ENCODE assay signal across 1 cellular context in the genomic region with DNA sequence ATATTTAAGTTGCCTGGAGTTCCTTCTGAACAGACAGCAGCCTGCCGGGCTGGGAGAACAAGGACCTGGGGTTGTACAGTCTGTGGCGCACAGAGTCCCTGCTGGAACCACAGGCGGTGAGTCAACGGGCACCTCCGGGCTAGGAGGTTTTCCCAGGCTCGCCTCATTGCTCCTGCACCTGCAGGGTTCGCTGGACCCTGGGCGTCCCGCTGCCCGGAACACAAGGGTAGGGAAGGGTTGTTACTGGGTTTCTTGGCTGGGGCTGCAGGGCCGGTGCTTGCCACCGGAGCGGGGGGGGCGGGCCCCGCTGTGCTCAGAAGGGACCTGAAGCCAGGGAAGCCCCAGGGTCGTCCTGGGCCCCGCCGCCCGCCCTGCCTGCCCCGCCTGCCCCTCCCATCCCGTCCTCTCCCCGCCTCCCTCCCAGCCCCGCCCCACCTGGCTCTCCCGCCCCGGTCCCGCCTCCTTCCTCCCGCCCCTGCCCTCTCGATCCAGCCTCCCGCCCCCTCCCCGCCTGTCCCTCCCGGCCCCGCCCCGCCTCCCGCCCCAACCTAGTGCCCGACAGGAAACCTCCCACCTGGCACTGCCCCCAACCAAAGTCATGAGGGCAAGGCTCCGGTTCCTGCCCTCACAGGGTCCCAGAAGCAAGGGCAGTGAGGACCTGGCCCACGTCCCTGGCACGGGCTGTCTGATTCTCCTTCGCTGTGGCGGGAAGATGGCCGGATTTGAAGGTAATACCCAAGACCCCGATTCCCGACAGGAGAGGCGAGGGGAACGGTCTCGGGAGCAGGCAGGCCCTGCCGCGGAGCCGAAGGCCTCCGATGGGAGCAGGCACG.
TF ChIP-seq lines count a peak whose summit lies in the region.

No MANE protein-coding gene starts in this region.

TF ChIP-seq in HepG2, 621 proteins besides CTCF, POLR2A, EP300 and RAD21 (continued from another document and continues in another):
- TF ChIP-seq, protein P1, sequence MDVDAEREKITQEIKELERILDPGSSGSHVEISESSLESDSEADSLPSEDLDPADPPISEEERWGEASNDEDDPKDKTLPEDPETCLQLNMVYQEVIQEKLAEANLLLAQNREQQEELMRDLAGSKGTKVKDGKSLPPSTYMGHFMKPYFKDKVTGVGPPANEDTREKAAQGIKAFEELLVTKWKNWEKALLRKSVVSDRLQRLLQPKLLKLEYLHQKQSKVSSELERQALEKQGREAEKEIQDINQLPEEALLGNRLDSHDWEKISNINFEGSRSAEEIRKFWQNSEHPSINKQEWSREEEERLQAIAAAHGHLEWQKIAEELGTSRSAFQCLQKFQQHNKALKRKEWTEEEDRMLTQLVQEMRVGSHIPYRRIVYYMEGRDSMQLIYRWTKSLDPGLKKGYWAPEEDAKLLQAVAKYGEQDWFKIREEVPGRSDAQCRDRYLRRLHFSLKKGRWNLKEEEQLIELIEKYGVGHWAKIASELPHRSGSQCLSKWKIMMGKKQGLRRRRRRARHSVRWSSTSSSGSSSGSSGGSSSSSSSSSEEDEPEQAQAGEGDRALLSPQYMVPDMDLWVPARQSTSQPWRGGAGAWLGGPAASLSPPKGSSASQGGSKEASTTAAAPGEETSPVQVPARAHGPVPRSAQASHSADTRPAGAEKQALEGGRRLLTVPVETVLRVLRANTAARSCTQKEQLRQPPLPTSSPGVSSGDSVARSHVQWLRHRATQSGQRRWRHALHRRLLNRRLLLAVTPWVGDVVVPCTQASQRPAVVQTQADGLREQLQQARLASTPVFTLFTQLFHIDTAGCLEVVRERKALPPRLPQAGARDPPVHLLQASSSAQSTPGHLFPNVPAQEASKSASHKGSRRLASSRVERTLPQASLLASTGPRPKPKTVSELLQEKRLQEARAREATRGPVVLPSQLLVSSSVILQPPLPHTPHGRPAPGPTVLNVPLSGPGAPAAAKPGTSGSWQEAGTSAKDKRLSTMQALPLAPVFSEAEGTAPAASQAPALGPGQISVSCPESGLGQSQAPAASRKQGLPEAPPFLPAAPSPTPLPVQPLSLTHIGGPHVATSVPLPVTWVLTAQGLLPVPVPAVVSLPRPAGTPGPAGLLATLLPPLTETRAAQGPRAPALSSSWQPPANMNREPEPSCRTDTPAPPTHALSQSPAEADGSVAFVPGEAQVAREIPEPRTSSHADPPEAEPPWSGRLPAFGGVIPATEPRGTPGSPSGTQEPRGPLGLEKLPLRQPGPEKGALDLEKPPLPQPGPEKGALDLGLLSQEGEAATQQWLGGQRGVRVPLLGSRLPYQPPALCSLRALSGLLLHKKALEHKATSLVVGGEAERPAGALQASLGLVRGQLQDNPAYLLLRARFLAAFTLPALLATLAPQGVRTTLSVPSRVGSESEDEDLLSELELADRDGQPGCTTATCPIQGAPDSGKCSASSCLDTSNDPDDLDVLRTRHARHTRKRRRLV (CRISPR knock-in tag; IDR thresholded peaks at IDR 0.05), result 0 out of 2 replicates have a peak, but pooled peaks have one; percentile 28
- TF ChIP-seq POLR2G (IDR thresholded peaks at IDR 0.05; ENCODE audit: low read depth, low read length), result peak; percentile 11; the same call in 1 of the 2 replicates
- 0 out of 2 replicates have a peak, but pooled peaks have one; percentile 11 for TF ChIP-seq DRAP1 (CRISPR knock-in tag; IDR thresholded peaks at IDR 0.05)
- 0 out of 2 replicates have a peak, but pooled peaks have one; percentile 24 for TF ChIP-seq KDM4B (CRISPR knock-in tag; IDR thresholded peaks at IDR 0.05)
- 0 out of 2 replicates have a peak, but pooled peaks have one; percentile 14 for TF ChIP-seq STAG1 (CRISPR knock-in tag; IDR thresholded peaks at IDR 0.05)
- 0 out of 2 replicates have a peak, but pooled peaks have one; percentile 19 for TF ChIP-seq HNF4A (CRISPR knock-in tag; IDR thresholded peaks at IDR 0.05)
- peak; percentile 75 for TF ChIP-seq FOSL2 (CRISPR knock-in tag; IDR thresholded peaks at IDR 0.05)
- TF ChIP-seq GABPB1 (CRISPR knock-in tag; IDR thresholded peaks at IDR 0.05), result peak; percentile 50; the same call in 1 of the 2 replicates
- no peak for TF ChIP-seq SP1 (IDR thresholded peaks at IDR 0.05)
- 0 out of 2 replicates have a peak, but pooled peaks have one; percentile 26 for TF ChIP-seq SP1 (CRISPR knock-in tag; IDR thresholded peaks at IDR 0.05)
- TF ChIP-seq PHF8 (CRISPR knock-in tag; IDR thresholded peaks at IDR 0.05), result peak; percentile 27; the same call in 1 of the 2 replicates
- 0 out of 2 replicates have a peak, but pooled peaks have one; percentile 40 for TF ChIP-seq JUND (CRISPR knock-in tag; IDR thresholded peaks at IDR 0.05)
- TF ChIP-seq ZNF788 (CRISPR knock-in tag; IDR thresholded peaks at IDR 0.05; ENCODE audit: borderline replicate concordance), result peak; percentile 31; the same call in 1 of the 2 replicates
- peak; percentile 39; the same call in 1 of the 2 replicates for TF ChIP-seq ZNF691 (CRISPR knock-in tag; IDR thresholded peaks at IDR 0.05; ENCODE audit: borderline replicate concordance, low read depth)
- TF ChIP-seq ZSCAN31 (CRISPR knock-in tag; IDR thresholded peaks at IDR 0.05; ENCODE audit: low read depth), result peak; percentile 31; the same call in 1 of the 2 replicates
- TF ChIP-seq GZF1 (CRISPR knock-in tag; IDR thresholded peaks at IDR 0.05), result peak; percentile 46; the same call in 1 of the 2 replicates
- TF ChIP-seq ZNF713 (CRISPR knock-in tag; IDR thresholded peaks at IDR 0.05), result no peak
- peak; percentile 51; the same call in 1 of the 2 replicates for TF ChIP-seq ZNF317 (CRISPR knock-in tag; IDR thresholded peaks at IDR 0.05)
- TF ChIP-seq ZNF740 (CRISPR knock-in tag; IDR thresholded peaks at IDR 0.05), result peak; percentile 56; the same call in 1 of the 2 replicates
- 0 out of 2 replicates have a peak, but pooled peaks have one; percentile 20 for TF ChIP-seq ZNF710 (CRISPR knock-in tag; IDR thresholded peaks at IDR 0.05; ENCODE audit: borderline replicate concordance)
- peak; percentile 39; the same call in 1 of the 2 replicates for TF ChIP-seq ZMYM3 (CRISPR knock-in tag; IDR thresholded peaks at IDR 0.05)
- peak; percentile 45 for TF ChIP-seq PHF21A (CRISPR knock-in tag; IDR thresholded peaks at IDR 0.05)
- TF ChIP-seq PAXIP1 (CRISPR knock-in tag; conservative IDR thresholded peaks at IDR 0.05), result peak; percentile 20; the same call in 1 of the 2 replicates
- TF ChIP-seq ZNF704 (CRISPR knock-in tag; IDR thresholded peaks at IDR 0.05; ENCODE audit: borderline replicate concordance), result no peak
- TF ChIP-seq, protein P2, sequence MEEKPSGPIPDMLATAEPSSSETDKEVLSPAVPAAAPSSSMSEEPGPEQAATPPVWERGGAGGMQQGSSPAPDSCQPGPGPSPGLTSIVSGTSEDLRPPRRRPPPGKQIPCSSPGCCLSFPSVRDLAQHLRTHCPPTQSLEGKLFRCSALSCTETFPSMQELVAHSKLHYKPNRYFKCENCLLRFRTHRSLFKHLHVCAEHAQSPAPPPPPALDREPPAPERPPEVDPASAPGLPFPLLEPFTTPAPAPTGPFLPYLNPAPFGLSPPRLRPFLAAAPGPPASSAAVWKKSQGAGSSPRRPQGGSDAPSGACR (CRISPR knock-in tag; IDR thresholded peaks at IDR 0.05), result peak; percentile 52; the same call in 1 of the 2 replicates
- TF ChIP-seq IKZF4 (CRISPR knock-in tag; IDR thresholded peaks at IDR 0.05; ENCODE audit: borderline replicate concordance, low read depth, not compliant biosample characterization), result peak; percentile 14
- TF ChIP-seq, protein P3, sequence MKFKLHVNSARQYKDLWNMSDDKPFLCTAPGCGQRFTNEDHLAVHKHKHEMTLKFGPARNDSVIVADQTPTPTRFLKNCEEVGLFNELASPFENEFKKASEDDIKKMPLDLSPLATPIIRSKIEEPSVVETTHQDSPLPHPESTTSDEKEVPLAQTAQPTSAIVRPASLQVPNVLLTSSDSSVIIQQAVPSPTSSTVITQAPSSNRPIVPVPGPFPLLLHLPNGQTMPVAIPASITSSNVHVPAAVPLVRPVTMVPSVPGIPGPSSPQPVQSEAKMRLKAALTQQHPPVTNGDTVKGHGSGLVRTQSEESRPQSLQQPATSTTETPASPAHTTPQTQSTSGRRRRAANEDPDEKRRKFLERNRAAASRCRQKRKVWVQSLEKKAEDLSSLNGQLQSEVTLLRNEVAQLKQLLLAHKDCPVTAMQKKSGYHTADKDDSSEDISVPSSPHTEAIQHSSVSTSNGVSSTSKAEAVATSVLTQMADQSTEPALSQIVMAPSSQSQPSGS (CRISPR knock-in tag; IDR thresholded peaks at IDR 0.05), result no peak
- peak; percentile 57; the same call in 1 of the 2 replicates for TF ChIP-seq TARDBP (CRISPR knock-in tag; IDR thresholded peaks at IDR 0.05)
- TF ChIP-seq AGO1 (IDR thresholded peaks at IDR 0.05; ENCODE audit: low read depth, low read length, poor library complexity, severe bottlenecking), result peak; percentile 98
- peak; percentile 73; the same call in 1 of the 2 replicates for TF ChIP-seq ZC3H13 (CRISPR knock-in tag; IDR thresholded peaks at IDR 0.05)
- no peak for TF ChIP-seq LCORL (IDR thresholded peaks at IDR 0.05)
- peak; percentile 66 for TF ChIP-seq LCORL (CRISPR knock-in tag; IDR thresholded peaks at IDR 0.05)
- peak; percentile 95 for TF ChIP-seq ZNF326 (CRISPR knock-in tag; IDR thresholded peaks at IDR 0.05; ENCODE audit: borderline replicate concordance)
- 0 out of 4 replicates have a peak, but pooled peaks of 1 of the 2 experiments have one; percentile 50 for TF ChIP-seq HMGXB4 (CRISPR knock-in tag; IDR thresholded peaks at IDR 0.05; ENCODE audit: borderline replicate concordance in 1 of 2, low read depth in 1 of 2)
- TF ChIP-seq ZMYM4 (CRISPR knock-in tag; IDR thresholded peaks at IDR 0.05), result 0 out of 2 replicates have a peak, but pooled peaks have one; percentile 4
- TF ChIP-seq DR1 (CRISPR knock-in tag; IDR thresholded peaks at IDR 0.05), result no peak
- peak; percentile 45; the same call in 1 of the 2 replicates for TF ChIP-seq PITX1 (CRISPR knock-in tag; IDR thresholded peaks at IDR 0.05)
